Comparison of ENCODE assay signal across 26 cellular contexts in the genomic region with DNA sequence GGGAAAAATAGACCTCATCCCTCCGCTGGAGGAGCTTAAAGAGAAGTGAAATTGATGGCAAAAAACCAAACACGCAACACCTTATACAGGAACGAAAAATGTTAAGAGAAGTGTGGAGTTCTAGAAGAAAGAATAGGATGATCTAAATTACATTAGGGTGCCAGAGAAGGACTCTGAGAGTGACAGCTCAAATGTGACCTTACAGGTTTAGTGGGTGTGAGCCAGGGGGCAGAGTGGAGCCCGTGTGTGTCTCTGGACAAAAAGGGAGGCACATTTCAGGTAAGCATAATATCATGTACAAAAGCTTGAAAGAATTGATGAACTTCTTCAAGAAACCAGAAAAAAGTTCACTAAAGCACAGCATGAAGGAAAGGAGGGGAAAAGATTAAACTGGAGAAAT. TPM values are rescaled to one million over a fixed set of nuclear protein-coding genes. Genes with fewer than 3 reads are reported as not detected.
DNase-seq lines count a peak whose midpoint lies in the region; ATAC-seq and TF ChIP-seq lines count a peak whose summit lies in the region.
"Had no signal": no experiment of that assay in that cellular context is flagged by ENCODE, and none has a peak within 500 bp of the region (broad histone marks: within the 10 kb centered on the region; RNA-seq: fewer than 3 reads in every experiment).

No MANE protein-coding gene starts in this region.

- no peak overlapping the region for H3K4me3 Mint-ChIP-seq in MCF 10A (ENCODE audit: unreplicated experiment)
- peak overlapping the region; percentile 22 for H3K4me3 Mint-ChIP-seq in activated naive CD8-positive, alpha-beta T cell treated with anti-CD3 and anti-CD28 coated beads, Interleukin-2, amount 10 ng/mL, durations not matched to agents 7 days and 5 days
- H3K4me3 Mint-ChIP-seq: central memory CD8-positive, alpha-beta T cell had no signal

- H3K4me1 Mint-ChIP-seq in MCF 10A (ENCODE audit: insufficient read depth, unreplicated experiment) = no peaks in the 10 kb centered on the region
- H3K4me1 Mint-ChIP-seq in activated naive CD8-positive, alpha-beta T cell treated with anti-CD3 and anti-CD28 coated beads, Interleukin-2, amount 10 ng/mL, durations not matched to agents 7 days and 5 days = peaks cover 9% of the 10 kb centered on the region
- H3K4me1 Mint-ChIP-seq: central memory CD8-positive, alpha-beta T cell had no signal

- H3K4me3 ChIP-seq in mammary epithelial cell (replicated peaks in 1 of 3; ENCODE audit: insufficient read depth in 1 of 3, low read depth in 2 of 3, low read length in 3 of 3) (no peak overlapping the region), Loucy (ENCODE audit: low read length, poor library complexity, severe bottlenecking) (no peak overlapping the region), upper lobe of right lung (no peak overlapping the region), heart right ventricle (peak overlapping the region in 1 of 10 donors; percentile 46), stomach (no peak overlapping the region)
- H3K4me3 ChIP-seq: ascending aorta, lung, pancreas, right lobe of liver had no signal

- BruUV-seq in mammary epithelial cell (replicated peaks; lab: Mats Ljungman, UMichigan) (no TSS peak), MCF 10A (replicated peaks; lab: Mats Ljungman, UMichigan) (no TSS peak)

- TF ChIP-seq EP300 in stomach (IDR thresholded peaks at IDR 0.05) = no peak

- dilution Hi-C loops in mammary epithelial cell (cut with HindIII; ENCODE audit: low sequenced_read_pairs) = no loop called here

- H3K36me3 Mint-ChIP-seq in MCF 10A (ENCODE audit: insufficient read depth, unreplicated experiment) = no peaks in the 10 kb centered on the region
- no peaks in the 10 kb centered on the region for H3K36me3 Mint-ChIP-seq in activated naive CD8-positive, alpha-beta T cell treated with anti-CD3 and anti-CD28 coated beads, Interleukin-2, amount 10 ng/mL, durations not matched to agents 7 days and 5 days

- H3K27ac ChIP-seq in mammary epithelial cell (ENCODE audit: insufficient read depth, low read depth, low read length) (no peak overlapping the region), upper lobe of right lung (no peak overlapping the region), heart right ventricle (no peak overlapping the region), stomach (no peak overlapping the region)
- H3K27ac ChIP-seq: A549, ascending aorta, pancreas, right lobe of liver had no signal

- no peak for TF ChIP-seq POLR2A in stomach (IDR thresholded peaks at IDR 0.05)

- no peak overlapping the region for H3K9ac ChIP-seq in mammary epithelial cell (ENCODE audit: insufficient read depth, low read length)
- H3K9ac ChIP-seq in Loucy (ENCODE audit: low read depth, low read length, poor library complexity, severe bottlenecking) = no peak overlapping the region

- H3K36me3 ChIP-seq in mammary epithelial cell (ENCODE audit: insufficient read depth, low read length) = no peaks in the 10 kb centered on the region
- no peaks in the 10 kb centered on the region for H3K36me3 ChIP-seq in Loucy (ENCODE audit: insufficient read depth, low read length)
- H3K36me3 ChIP-seq in upper lobe of right lung = no peaks in the 10 kb centered on the region
- H3K36me3 ChIP-seq in heart right ventricle = no peaks in the 10 kb centered on the region
- no peaks in the 10 kb centered on the region for H3K36me3 ChIP-seq in stomach
- H3K36me3 ChIP-seq: ascending aorta, pancreas, right lobe of liver had no signal

- H3K9me2 ChIP-seq in Loucy (replicated peaks; ENCODE audit: low read depth, low read length) = no peaks in the 10 kb centered on the region

- WGBS in mammary epithelial cell (ENCODE audit: low coverage, missing lambda C conversion rate) = 54% methylated on average over 4 of the region's 4 CpGs
- 61 to 74% methylated on average over 4 of the region's 4 CpGs for WGBS in heart right ventricle, 2 donors
- 66 to 68% (median 67%) methylated on average over 4 of the region's 4 CpGs for WGBS in stomach, 5 donors

- CTCF ChIA-PET in mammary epithelial cell (lab: Charles Lee; ENCODE audit: low non-redundant PET) = no interaction called here
- CTCF ChIA-PET in MCF 10A (lab: Yijun Ruan, JAX) = no interaction called here

- H3K79me2 ChIP-seq in mammary epithelial cell (ENCODE audit: insufficient read depth, low read length) = no peaks in the 10 kb centered on the region
- H3K79me2 ChIP-seq in Loucy (ENCODE audit: insufficient read depth, low read length) = no peaks in the 10 kb centered on the region

- DNase-seq in mammary epithelial cell = no peak
- no peak for DNase-seq in MCF 10A (ENCODE audit: unreplicated experiment)
- DNase-seq in activated naive CD8-positive, alpha-beta T cell treated with anti-CD3 and anti-CD28 coated beads, Interleukin-2, amount 10 ng/mL, durations not matched to agents 7 days and 5 days = no peak
- DNase-seq in upper lobe of right lung = no peak
- no peak for DNase-seq in heart right ventricle
- DNase-seq in activated CD4-positive, CD25-positive, alpha-beta regulatory T cell (lab: John Stamatoyannopoulos, UW) = no peak
- DNase-seq in stomach = no peak
- DNase-seq: activated CD4-positive, alpha-beta T cell treated with anti-CD3 and anti-CD28 coated beads, Interleukin-2, amount 50 U/mL, for 1 hour; effector CD8-positive, alpha-beta T cell; HCEC 1CT; NCI-H1105 treated with DMSO at 0.1 percent for 48 hours; NCI-H524; pancreas; right lobe of liver had no signal

- H3K4me1 ChIP-seq in mammary epithelial cell (ENCODE audit: insufficient read depth, low read length) (peaks cover 4% of the 10 kb centered on the region), Loucy (ENCODE audit: insufficient read depth, low read length, poor library complexity, severe bottlenecking) (no peaks in the 10 kb centered on the region), upper lobe of right lung (no peaks in the 10 kb centered on the region), heart right ventricle (no peaks in the 10 kb centered on the region), stomach (no peaks in the 10 kb centered on the region)
- H3K4me1 ChIP-seq: A549, ascending aorta, pancreas, right lobe of liver had no signal

- H3K9me3 Mint-ChIP-seq in MCF 10A (ENCODE audit: unreplicated experiment) = peaks cover 8% of the 10 kb centered on the region
- H3K9me3 Mint-ChIP-seq in activated naive CD8-positive, alpha-beta T cell treated with anti-CD3 and anti-CD28 coated beads, Interleukin-2, amount 10 ng/mL, durations not matched to agents 7 days and 5 days = no peaks in the 10 kb centered on the region
- H3K9me3 Mint-ChIP-seq: central memory CD8-positive, alpha-beta T cell had no signal

- H2AFZ ChIP-seq in mammary epithelial cell (ENCODE audit: low read depth, low read length) (peak overlapping the region; percentile 97), Loucy (ENCODE audit: low read length) (no peak overlapping the region)

- TF ChIP-seq CTCF in mammary epithelial cell (conservative IDR thresholded peaks at IDR 0.05 in 1 of 2, IDR thresholded peaks at IDR 0.05 in 1 of 2; ENCODE audit: extremely low read depth in 1 of 2, insufficient read depth in 1 of 2, low read depth in 1 of 2, low read length in 2 of 2) (no peak), MCF 10A (IDR thresholded peaks at IDR 0.05; ENCODE audit: unreplicated experiment) (no peak), Loucy (conservative IDR thresholded peaks at IDR 0.05; ENCODE audit: low read length) (peak; percentile 34), upper lobe of right lung (IDR thresholded peaks at IDR 0.05) (peak; percentile 9), heart right ventricle (IDR thresholded peaks at IDR 0.05) (no peak), stomach (IDR thresholded peaks at IDR 0.05) (no peak)

- ATAC-seq in activated naive CD8-positive, alpha-beta T cell treated with anti-CD3 and anti-CD28 coated beads, Interleukin-2, amount 10 ng/mL, durations not matched to agents 7 days and 5 days (ENCODE audit: low read depth) = no peak
- ATAC-seq in upper lobe of right lung = no peak
- no peak for ATAC-seq in heart right ventricle
- ATAC-seq: A549, right lobe of liver had no signal

- H4K20me1 ChIP-seq in mammary epithelial cell (ENCODE audit: insufficient read depth, low read length) = no peaks in the 10 kb centered on the region
- H4K20me1 ChIP-seq in Loucy (ENCODE audit: insufficient read depth, low read length, poor library complexity, severe bottlenecking) = no peaks in the 10 kb centered on the region

- H3K27me3 Mint-ChIP-seq in MCF 10A (ENCODE audit: insufficient read depth, unreplicated experiment) = peaks cover 68% of the 10 kb centered on the region
- H3K27me3 Mint-ChIP-seq in activated naive CD8-positive, alpha-beta T cell treated with anti-CD3 and anti-CD28 coated beads, Interleukin-2, amount 10 ng/mL, durations not matched to agents 7 days and 5 days = peaks cover 54% of the 10 kb centered on the region

- H3K9me3 ChIP-seq in mammary epithelial cell (replicated peaks; ENCODE audit: insufficient read depth, low read length) (no peaks in the 10 kb centered on the region), Loucy (ENCODE audit: insufficient read depth, low read depth, low read length) (no peaks in the 10 kb centered on the region), upper lobe of right lung (no peaks in the 10 kb centered on the region), heart right ventricle (no peaks in the 10 kb centered on the region), stomach (peaks cover 0 to 15% (median 0%) of the 10 kb centered on the region in 4 donors)
- H3K9me3 ChIP-seq: A549, ascending aorta, pancreas, right lobe of liver had no signal

- intact Hi-C loops in mammary epithelial cell (cut with micrococcal nuclease) = no loop called here
- intact Hi-C loops in MCF 10A (cut with micrococcal nuclease) = no loop called here
- intact Hi-C loops in upper lobe of right lung (cut with DNase I) = no loop called here
- intact Hi-C loops in heart right ventricle (cut with DNase I) = no loop called here
- intact Hi-C loops in stomach (cut with DNase I; ENCODE audit: low total_unique reads) = no loop called here

- H3K27me3 ChIP-seq in mammary epithelial cell (ENCODE audit: insufficient read depth, low read length) (no peaks in the 10 kb centered on the region), Loucy (ENCODE audit: insufficient read depth, low read length, poor library complexity, severe bottlenecking) (no peaks in the 10 kb centered on the region), upper lobe of right lung (no peaks in the 10 kb centered on the region), heart right ventricle (peaks cover 0 to 24% (median 5%) of the 10 kb centered on the region in 7 donors), stomach (peaks cover 0 to 34% (median 9%) of the 10 kb centered on the region in 3 donors)
- H3K27me3 ChIP-seq: ascending aorta had no signal

- H3K4me2 ChIP-seq in mammary epithelial cell (ENCODE audit: insufficient read depth, low read depth, low read length) (peak overlapping the region; percentile 68), Loucy (ENCODE audit: low read depth, low read length, poor library complexity, severe bottlenecking) (no peak overlapping the region)

- POLR2A ChIA-PET in MCF 10A (lab: Yijun Ruan, JAX) = no interaction called here
- POLR2A ChIA-PET in activated naive CD8-positive, alpha-beta T cell treated with anti-CD3 and anti-CD28 coated beads, Interleukin-2, amount 10 ng/mL, durations not matched to agents 7 days and 5 days (lab: Charles Lee) = no interaction called here

- H3K27ac Mint-ChIP-seq in MCF 10A (ENCODE audit: low read depth, unreplicated experiment) = no peak overlapping the region
- no peak overlapping the region for H3K27ac Mint-ChIP-seq in activated naive CD8-positive, alpha-beta T cell treated with anti-CD3 and anti-CD28 coated beads, Interleukin-2, amount 10 ng/mL, durations not matched to agents 7 days and 5 days

- H3F3A ChIP-seq in Loucy (ENCODE audit: low read depth) = no peaks in the 10 kb centered on the region

- in situ Hi-C loops in mammary epithelial cell (cut with MboI; ENCODE audit: low sequenced_read_pairs in 2 of 2) = no loop called here

RNA-seq across cellular contexts. Expression of gene HLA-DRA, which starts 20.8 kb away (rescaled TPM):
- under 1 TPM in 1 of 2 donors, not detected in 1; 0.67 TPM for total RNA-seq in mammary epithelial cell
- 0.03 TPM for polyA plus RNA-seq in mammary epithelial cell
- not detected for polyA minus RNA-seq in mammary epithelial cell
- total RNA-seq in MCF 10A (2022) = not detected in 2 replicates
- total RNA-seq in activated naive CD8-positive, alpha-beta T cell treated with anti-CD3 and anti-CD28 coated beads, Interleukin-2, amount 10 ng/mL, durations not matched to agents 7 days and 5 days = 10 to 100 TPM; 25.8 to 26.1 TPM
- 1,444 TPM for total RNA-seq in upper lobe of right lung
- 100 to 1,000 TPM in 4 of 10 donors, 10 to 100 TPM in 6; 32.0 to 846 (median 94.7) TPM for total RNA-seq in heart right ventricle
- polyA plus RNA-seq in heart right ventricle = 10 to 100 TPM; 49.7 to 93.5 TPM
- total RNA-seq in stomach = 100 to 1,000 TPM in 2 of 5 donors, 10 to 100 TPM in 3; 25.8 to 252 (median 84.6) TPM
- 100 to 1,000 TPM in 1 of 3 donors, 10 to 100 TPM in 2; 89.7 to 219 (median 95.8) TPM for polyA plus RNA-seq in stomach
- polyA plus RNA-seq: A549, BJ had no signal

RNA-seq across cellular contexts. Expression of gene BTNL2, which starts 53.5 kb away (rescaled TPM):
- total RNA-seq in mammary epithelial cell (not detected), MCF 10A (2022) (not detected in 2 replicates), upper lobe of right lung (not detected), heart right ventricle (not detected), stomach (not detected)
- polyA plus RNA-seq in mammary epithelial cell (not detected), heart right ventricle (not detected), stomach (not detected)
- polyA minus RNA-seq in mammary epithelial cell = not detected
- total RNA-seq in activated naive CD8-positive, alpha-beta T cell treated with anti-CD3 and anti-CD28 coated beads, Interleukin-2, amount 10 ng/mL, durations not matched to agents 7 days and 5 days = not detected
- total RNA-seq: ascending aorta, esophagus mucosa, frontal cortex, LHCN-M2, lung, myocyte, pancreas, right lobe of liver, temporal lobe had no signal
- polyA plus RNA-seq: A549, BJ, keratinocyte, lung, pancreas had no signal

Comparison
In these comparisons a context has a peak if more than half of its experiments do, and no peak if none do; other contexts are left out.
1. CTCF ChIP-seq: peak in Loucy (single experiment) and upper lobe of right lung (single experiment); none in mammary epithelial cell (0 of 2), MCF 10A (single experiment), heart right ventricle (0 of 9) and stomach (0 of 7).
2. RNA of gene HLA-DRA, which starts 20.8 kb away (total RNA-seq): 1,444 TPM in upper lobe of right lung (single experiment), 32.0 to 846 TPM in heart right ventricle, 25.8 to 252 TPM in stomach and 25.8 to 26.1 TPM in activated naive CD8-positive, alpha-beta T cell treated with anti-CD3 and anti-CD28 coated beads, Interleukin-2, amount 10 ng/mL, durations not matched to agents 7 days and 5 days; 0.67 TPM in mammary epithelial cell and not detected in MCF 10A; every median in the first group is over 10 times any median in the second.